Comparison of ENCODE assay signal across 9 cellular contexts in the genomic region with DNA sequence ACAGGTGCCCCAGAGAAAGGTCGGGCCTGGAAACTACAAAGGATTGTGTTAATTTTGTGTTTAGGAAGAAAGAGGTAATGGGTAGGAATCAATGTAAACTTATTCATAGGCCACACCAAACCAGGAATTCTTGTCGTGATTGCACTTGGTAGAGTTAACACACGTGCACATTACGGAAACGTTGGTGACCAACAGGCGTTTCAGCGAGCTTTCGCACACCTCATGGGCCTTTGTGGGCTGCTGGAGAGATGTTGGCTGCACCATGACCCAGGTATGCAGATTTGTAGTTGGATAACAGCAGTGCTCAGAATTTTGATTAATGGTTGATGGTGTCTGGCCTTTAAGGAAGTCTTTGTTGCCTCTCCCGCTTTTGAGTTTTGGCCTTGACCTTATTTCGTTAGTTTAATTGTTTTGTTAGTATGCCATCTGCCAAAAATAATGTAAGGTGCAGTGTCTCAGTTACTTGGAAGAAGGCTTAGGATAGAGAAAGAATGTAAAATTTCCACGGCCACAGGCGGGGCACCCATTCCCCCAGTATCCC. TPM values are rescaled to one million over a fixed set of nuclear protein-coding genes. Genes with fewer than 3 reads are reported as not detected.
A peak's percentile ranks its signal among the peaks of the same experiment; 100 is the strongest.
DNase-seq lines count a peak whose midpoint lies in the region; ATAC-seq and TF ChIP-seq lines count a peak whose summit lies in the region.
"Had no signal": no experiment of that assay in that cellular context is flagged by ENCODE, and none has a peak within 500 bp of the region (broad histone marks: within the 10 kb centered on the region; RNA-seq: fewer than 3 reads in every experiment).

No MANE protein-coding gene starts in this region.

- peaks cover 12% of the 10 kb centered on the region for H3K27me3 Mint-ChIP-seq in CD4-positive, CD25-positive, alpha-beta regulatory T cell

- H3K4me1 Mint-ChIP-seq in CD4-positive, CD25-positive, alpha-beta regulatory T cell = peaks cover 37 to 68% (median 53%) of the 10 kb centered on the region in 4 donors

- no peak for DNase-seq in CD4-positive, CD25-positive, alpha-beta regulatory T cell
- DNase-seq in choroid plexus epithelial cell (ENCODE audit: low read depth) (no peak), AML-193 (lab: John Stamatoyannopoulos, UW) (no peak)
- DNase-seq: RPMI8226 had no signal

- peak overlapping the region; percentile 20 to 90 (median 89) for H3K27ac Mint-ChIP-seq in CD4-positive, CD25-positive, alpha-beta regulatory T cell

- H3K4me1 ChIP-seq in CD4-positive, CD25-positive, alpha-beta regulatory T cell (ENCODE audit: control insufficient read depth, insufficient read depth, low read length, poor library complexity, severe bottlenecking) = peaks cover 39% of the 10 kb centered on the region
- H3K4me1 ChIP-seq in HUES64 (ENCODE audit: insufficient read depth, low read length) (peaks cover 9% of the 10 kb centered on the region; the same call in 1 of the 2 replicates), neutrophil (ENCODE audit: control insufficient read depth in 1 of 2, insufficient read depth in 1 of 2, low read depth in 1 of 2, low read length in 1 of 2) (peaks cover 26 to 29% of the 10 kb centered on the region in 2 experiments)

- H3K9me3 Mint-ChIP-seq in CD4-positive, CD25-positive, alpha-beta regulatory T cell = no peaks in the 10 kb centered on the region

- ATAC-seq in CD4-positive, CD25-positive, alpha-beta regulatory T cell (ENCODE audit: low read depth in 2 of 2) = no peak
- no peak for ATAC-seq in GM21447 (IDR thresholded peaks at IDR 0.05; ENCODE audit: unreplicated experiment)
- ATAC-seq in HG03520 (IDR thresholded peaks at IDR 0.05; ENCODE audit: unreplicated experiment) = no peak
- ATAC-seq in HG03097 (IDR thresholded peaks at IDR 0.05; ENCODE audit: low FRiP score, unreplicated experiment) = no peak

- H3K27ac ChIP-seq in CD4-positive, CD25-positive, alpha-beta regulatory T cell (ENCODE audit: insufficient read depth, low read length, poor library complexity, severe bottlenecking) = no peak overlapping the region
- H3K27ac ChIP-seq in HUES64 (ENCODE audit: low read depth, low read length) = no peak overlapping the region; the same call in 1 of the 2 replicates
- no peak overlapping the region for H3K27ac ChIP-seq in neutrophil

- no peak for TF ChIP-seq CTCF in choroid plexus epithelial cell (conservative IDR thresholded peaks at IDR 0.05; ENCODE audit: low read depth, low read length)
- no peak for TF ChIP-seq CTCF in neutrophil (IDR thresholded peaks at IDR 0.05)

- peak overlapping the region; percentile 89; the same call in 1 of the 2 replicates for H3K9ac ChIP-seq in HUES64 (ENCODE audit: low read depth, low read length)

- no peaks in the 10 kb centered on the region for H3K27me3 ChIP-seq in CD4-positive, CD25-positive, alpha-beta regulatory T cell (ENCODE audit: control insufficient read depth, insufficient read depth, low read length)
- H3K27me3 ChIP-seq in HUES64 (ENCODE audit: insufficient read depth, low read length) = no peaks in the 10 kb centered on the region
- no peaks in the 10 kb centered on the region for H3K27me3 ChIP-seq in neutrophil

- H3K9me3 ChIP-seq in CD4-positive, CD25-positive, alpha-beta regulatory T cell (ENCODE audit: control insufficient read depth in 2 of 2, low read length in 2 of 2) = no peaks in the 10 kb centered on the region
- H3K9me3 ChIP-seq in HUES64 (ENCODE audit: insufficient read depth, low read depth, low read length) = no peaks in the 10 kb centered on the region
- no peaks in the 10 kb centered on the region for H3K9me3 ChIP-seq in neutrophil

- peak overlapping the region; percentile 80 to 91 (median 86) for H3K4me3 Mint-ChIP-seq in CD4-positive, CD25-positive, alpha-beta regulatory T cell

- no peaks in the 10 kb centered on the region for H3K36me3 Mint-ChIP-seq in CD4-positive, CD25-positive, alpha-beta regulatory T cell

- H3K4me3 ChIP-seq in CD4-positive, CD25-positive, alpha-beta regulatory T cell (ENCODE audit: low read depth, low read length) = no peak overlapping the region
- H3K4me3 ChIP-seq in HUES64 (ENCODE audit: low read length) (peak overlapping the region; percentile 99), choroid plexus epithelial cell (ENCODE audit: low read depth, low read length) (peak overlapping the region; percentile 93), neutrophil (ENCODE audit: low read depth in 1 of 2, low read length in 1 of 2) (peak overlapping the region; percentile 6 to 76)

- H3K36me3 ChIP-seq in CD4-positive, CD25-positive, alpha-beta regulatory T cell (ENCODE audit: control insufficient read depth, insufficient read depth, low read length) = no peaks in the 10 kb centered on the region
- H3K36me3 ChIP-seq in HUES64 (ENCODE audit: insufficient read depth, low read length) (0 out of 2 replicates have a peak, but pooled peaks cover 4% of the 10 kb centered on the region), neutrophil (no peaks in the 10 kb centered on the region)

- 84% methylated on average over 12 of the region's 12 CpGs for WGBS in HUES64

RNA-seq across cellular contexts. Expression of gene ZNF236, which starts 1.8 kb away (rescaled TPM):
- 26.1 TPM for total RNA-seq in CD4-positive, CD25-positive, alpha-beta regulatory T cell
- 10 to 100 TPM in 1 of 4 donors, 1 to 10 TPM in 3; 5.5 to 10.2 (median 7.0) TPM for polyA plus RNA-seq in CD4-positive, CD25-positive, alpha-beta regulatory T cell
- 4.8 TPM for polyA plus RNA-seq in HUES64 (2013, experiment 1 of 2)
- polyA plus RNA-seq in HUES64 (2013, experiment 2 of 2) = 6.0 TPM
